Comparison of ENCODE assay signal across 10 cellular contexts in the genomic region with DNA sequence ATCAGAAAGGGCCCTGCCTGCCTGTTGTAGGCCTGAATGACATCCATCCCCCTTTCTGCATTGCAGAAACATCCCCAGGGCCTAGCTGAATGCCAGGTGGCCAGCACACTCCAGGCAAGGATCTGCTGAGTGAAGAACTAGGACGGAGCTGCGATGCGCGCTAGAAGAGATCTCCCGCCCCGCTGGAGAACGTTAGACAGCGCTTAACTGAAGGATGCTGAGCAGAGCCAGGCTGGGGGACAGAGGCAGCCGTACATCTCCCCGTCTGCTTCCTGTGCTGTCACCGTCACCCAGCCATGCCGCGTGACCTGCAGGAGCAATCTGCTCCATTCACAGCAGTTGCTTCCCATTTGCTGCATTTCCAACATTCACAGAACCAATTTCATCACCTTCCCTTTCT.
DNase-seq lines count a peak whose midpoint lies in the region; ATAC-seq and TF ChIP-seq lines count a peak whose summit lies in the region.
"Had no signal": no experiment of that assay in that cellular context is flagged by ENCODE, and none has a peak within 500 bp of the region (broad histone marks: within the 10 kb centered on the region; RNA-seq: fewer than 3 reads in every experiment).

No MANE protein-coding gene starts in this region.

- no peak overlapping the region for H3K4me2 ChIP-seq in GM23248 (ENCODE audit: unreplicated experiment)

- H3K27ac Mint-ChIP-seq in endodermal cell (peak overlapping the region; percentile 78), progenitor cell of endocrine pancreas (peak overlapping the region; percentile 75)

- H3K4me1 ChIP-seq in Peyer's patch (peaks cover 4 to 54% (median 9%) of the 10 kb centered on the region in 4 donors), endodermal cell (ENCODE audit: control insufficient read depth, insufficient read depth, low read length) (peaks cover 4% of the 10 kb centered on the region), GM23248 (ENCODE audit: insufficient read depth) (no peaks in the 10 kb centered on the region)

- no peaks in the 10 kb centered on the region for H3F3A ChIP-seq in GM23248 (ENCODE audit: insufficient read depth)

- H3K4me1 Mint-ChIP-seq in endodermal cell (peaks cover 30% of the 10 kb centered on the region), progenitor cell of endocrine pancreas (ENCODE audit: low read depth) (peaks cover 16% of the 10 kb centered on the region)

- H3K79me2 ChIP-seq in GM23248 (ENCODE audit: insufficient read depth): peaks cover 30% of the 10 kb centered on the region

- H3K36me3 Mint-ChIP-seq in endodermal cell (ENCODE audit: low read depth) (no peaks in the 10 kb centered on the region), progenitor cell of endocrine pancreas (ENCODE audit: insufficient read depth) (peaks cover 2% of the 10 kb centered on the region)

- DNase-seq in DMS79 treated with DMSO at 0.1 percent for 48 hours (lab: John Stamatoyannopoulos, UW) (peak; percentile 10), Peyer's patch (no peak), endodermal cell (no peak), progenitor cell of endocrine pancreas (ENCODE audit: low spot score, unreplicated experiment) (no peak), SIG-M5 (lab: John Stamatoyannopoulos, UW) (no peak), GM23248 (no peak)
- DNase-seq: GF-D8 had no signal

- in situ Hi-C loops in GM23248 (cut with MboI): no loop called here

- H3K27me3 Mint-ChIP-seq in endodermal cell (ENCODE audit: insufficient read depth) (no peaks in the 10 kb centered on the region), progenitor cell of endocrine pancreas (no peaks in the 10 kb centered on the region)

- H3K4me3 Mint-ChIP-seq in endodermal cell (no peak overlapping the region), progenitor cell of endocrine pancreas (ENCODE audit: low read depth) (no peak overlapping the region)

- 83 to 93% methylated on average over 11 to 13 of the region's 13 CpGs for WGBS in endodermal cell (ENCODE audit: insufficient coverage in 1 of 2, insufficient read length in 1 of 2), 2 experiments
- WGBS in GM23248 (ENCODE audit: low coverage in 1 of 2, low lambda C conversion rate in 2 of 2, missing lambda C conversion rate in 2 of 2), 2 experiments: 89 to 91% methylated on average over 13 of the region's 13 CpGs

- ATAC-seq in HG02759 (IDR thresholded peaks at IDR 0.05; ENCODE audit: unreplicated experiment) (no peak), HG03139 (IDR thresholded peaks at IDR 0.05; ENCODE audit: unreplicated experiment) (no peak)

- TF ChIP-seq POLR2A in Peyer's patch (IDR thresholded peaks at IDR 0.05): no peak

- no peaks in the 10 kb centered on the region for H4K20me1 ChIP-seq in GM23248 (ENCODE audit: insufficient read depth)

- no peak overlapping the region for H2AFZ ChIP-seq in GM23248

- no peak overlapping the region for H3K9ac ChIP-seq in endodermal cell (ENCODE audit: extremely low read depth, low read length, poor library complexity, severe bottlenecking)
- no peak overlapping the region for H3K9ac ChIP-seq in GM23248

- H3K9me3 ChIP-seq in Peyer's patch: no peaks in the 10 kb centered on the region
- no peaks in the 10 kb centered on the region for H3K9me3 ChIP-seq in endodermal cell (ENCODE audit: control insufficient read depth, low read length)
- H3K9me3 ChIP-seq in GM23248 (ENCODE audit: low read depth): no peaks in the 10 kb centered on the region

- H3K36me3 ChIP-seq in Peyer's patch (peaks cover 0 to 14% (median 0%) of the 10 kb centered on the region in 3 donors), endodermal cell (ENCODE audit: control insufficient read depth, insufficient read depth, low read length) (peaks cover 4% of the 10 kb centered on the region), GM23248 (ENCODE audit: low read depth) (no peaks in the 10 kb centered on the region)

- H3K9me3 Mint-ChIP-seq in endodermal cell: no peaks in the 10 kb centered on the region
- no peaks in the 10 kb centered on the region for H3K9me3 Mint-ChIP-seq in progenitor cell of endocrine pancreas (ENCODE audit: low read depth)

- H3K4me3 ChIP-seq in Peyer's patch: no peak overlapping the region
- H3K4me3 ChIP-seq in endodermal cell (ENCODE audit: low read length): no peak overlapping the region
- H3K4me3 ChIP-seq in GM23248: no peak overlapping the region
- H3K4me3 ChIP-seq: SK-N-MC had no signal

- no peaks in the 10 kb centered on the region for H3K9me2 ChIP-seq in GM23248 (ENCODE audit: insufficient read depth)

- peak overlapping the region in 3 of 4 donors; percentile 19 to 46 (median 39) for H3K27ac ChIP-seq in Peyer's patch
- peak overlapping the region; percentile 32 for H3K27ac ChIP-seq in endodermal cell (ENCODE audit: low read depth, low read length)
- no peak overlapping the region for H3K27ac ChIP-seq in GM23248
- H3K27ac ChIP-seq: SK-N-MC had no signal

- TF ChIP-seq CTCF in Peyer's patch (IDR thresholded peaks at IDR 0.05) (no peak), endodermal cell (conservative IDR thresholded peaks at IDR 0.05) (no peak), progenitor cell of endocrine pancreas (IDR thresholded peaks at IDR 0.05; ENCODE audit: unreplicated experiment) (no peak)

- H3K27me3 ChIP-seq in Peyer's patch (no peaks in the 10 kb centered on the region), endodermal cell (ENCODE audit: control insufficient read depth, insufficient read depth, low read length, poor library complexity, severe bottlenecking) (no peaks in the 10 kb centered on the region), GM23248 (replicated peaks; ENCODE audit: insufficient read depth) (no peaks in the 10 kb centered on the region)
